In genomic region chr16:67563708-67564468, GRCh38 we compare ENCODE assay signal across 8 cellular contexts. TPM values are rescaled to one million over a fixed set of nuclear protein-coding genes. Genes with fewer than 3 reads are reported as not detected.
A peak's percentile ranks its signal among the peaks of the same experiment; 100 is the strongest.
DNase-seq lines count a peak whose midpoint lies in the region; ATAC-seq and TF ChIP-seq lines count a peak whose summit lies in the region.

No MANE protein-coding gene starts in this region.

- H2AFZ ChIP-seq in GM23338: peak overlapping the region; percentile 58; the same call in 1 of the 2 replicates

- H4K20me1 ChIP-seq in GM23338 (replicated peaks; ENCODE audit: insufficient read depth): peaks cover 21% of the 10 kb centered on the region

- H3F3A ChIP-seq in GM23338 (replicated peaks; ENCODE audit: low read depth): peaks cover 15% of the 10 kb centered on the region; the same call in 1 of the 2 replicates

- no peaks in the 10 kb centered on the region for H3K9me3 Mint-ChIP-seq in GM23338

- peak overlapping the region; percentile 85 for H3K4me3 Mint-ChIP-seq in GM23338

- H3K4me2 ChIP-seq in GM23338: peak overlapping the region; percentile 90

- intact Hi-C loops in colonic mucosa (cut with DNase I): no loop called here
- intact Hi-C loops in uterus (cut with DNase I; ENCODE audit: low total_unique reads): no loop called here

- H3K36me3 Mint-ChIP-seq in GM23338 (ENCODE audit: low read depth): peaks cover 4% of the 10 kb centered on the region; the same call in 1 of the 3 replicates

- TF ChIP-seq POLR2A in uterus (IDR thresholded peaks at IDR 0.05): no peak

- ATAC-seq in GM23338: peak; percentile 1; the same call in 1 of the 3 replicates
- no peak for ATAC-seq in GM21717 (IDR thresholded peaks at IDR 0.05; ENCODE audit: unreplicated experiment)

- no peaks in the 10 kb centered on the region for H3K27me3 ChIP-seq in GM23338 (ENCODE audit: insufficient read depth)
- H3K27me3 ChIP-seq in colonic mucosa: no peaks in the 10 kb centered on the region
- no peaks in the 10 kb centered on the region for H3K27me3 ChIP-seq in uterus

- H3K9ac ChIP-seq in colonic mucosa (ENCODE audit: low read depth in 2 of 2, low read length in 2 of 2): peak overlapping the region; percentile 91 to 93

- peak overlapping the region; percentile 99 for H3K27ac ChIP-seq in GM23338 (ENCODE audit: low read depth)
- H3K27ac ChIP-seq in colonic mucosa: peak overlapping the region; percentile 99
- H3K27ac ChIP-seq in mesodermal cell (ENCODE audit: low read depth, low read length, severe bottlenecking): peak overlapping the region; percentile 99
- peak overlapping the region; percentile 97 to 99 for H3K27ac ChIP-seq in uterus

- H3K9me3 ChIP-seq in colonic mucosa: no peaks in the 10 kb centered on the region
- no peaks in the 10 kb centered on the region for H3K9me3 ChIP-seq in mesodermal cell (ENCODE audit: control insufficient read depth, low read length)
- H3K9me3 ChIP-seq in uterus: no peaks in the 10 kb centered on the region

- H3K4me3 ChIP-seq in GM23338 (peak overlapping the region; percentile 78), colonic mucosa (peak overlapping the region; percentile 90), mesodermal cell (ENCODE audit: extremely low read depth, insufficient read depth, low read length, poor library complexity, severe bottlenecking) (peak overlapping the region; percentile 92), uterus (peak overlapping the region; percentile 67 to 92)

- no peaks in the 10 kb centered on the region for H3K9me2 ChIP-seq in GM23338 (ENCODE audit: insufficient read depth)

- peaks cover 2% of the 10 kb centered on the region for H3K27me3 Mint-ChIP-seq in GM23338 (ENCODE audit: insufficient read depth, low read depth, poor library complexity)

- 16 to 17% methylated on average over 7 to 11 of the region's 20 CpGs for WGBS in mesodermal cell (ENCODE audit: insufficient coverage in 2 of 2), 2 experiments

- peak; percentile 66 for DNase-seq in AG09319 (ENCODE audit: extremely low read depth, low read depth)
- DNase-seq in GM23338 (ENCODE audit: low spot score): peak; percentile 48
- DNase-seq in RPMI8226: peak; percentile 62
- peak; percentile 62 for DNase-seq in colonic mucosa
- peak; percentile 48 to 71 for DNase-seq in uterus
- DNase-seq in occipital lobe (lab: John Stamatoyannopoulos, UW): no peak

- peaks cover 82% of the 10 kb centered on the region for H3K79me2 ChIP-seq in GM23338 (replicated peaks; ENCODE audit: insufficient read depth)

- H3K4me1 Mint-ChIP-seq in GM23338: peaks cover 21% of the 10 kb centered on the region

- H3K4me1 ChIP-seq in GM23338 (ENCODE audit: insufficient read depth): peaks cover 16% of the 10 kb centered on the region
- peaks cover 6% of the 10 kb centered on the region for H3K4me1 ChIP-seq in colonic mucosa
- peaks cover 6% of the 10 kb centered on the region for H3K4me1 ChIP-seq in mesodermal cell (ENCODE audit: control insufficient read depth, insufficient read depth, low read length, poor library complexity, severe bottlenecking)
- peaks cover 8 to 11% of the 10 kb centered on the region in 2 donors for H3K4me1 ChIP-seq in uterus

- H3K36me3 ChIP-seq in GM23338 (ENCODE audit: insufficient read depth): no peaks in the 10 kb centered on the region; the same call in 1 of the 2 replicates
- H3K36me3 ChIP-seq in colonic mucosa: no peaks in the 10 kb centered on the region
- H3K36me3 ChIP-seq in mesodermal cell (ENCODE audit: control insufficient read depth, insufficient read depth, low read length): peaks cover 3% of the 10 kb centered on the region
- H3K36me3 ChIP-seq in uterus: no peaks in the 10 kb centered on the region

- H3K27ac Mint-ChIP-seq in GM23338: peak overlapping the region; percentile 90

- TF ChIP-seq CTCF in AG09319 (IDR thresholded peaks at IDR 0.05; ENCODE audit: low read depth, low read length) (no peak), GM23338 (conservative IDR thresholded peaks at IDR 0.05; ENCODE audit: low read depth in 2 of 2) (no peak), colonic mucosa (IDR thresholded peaks at IDR 0.05) (no peak), uterus (IDR thresholded peaks at IDR 0.05) (no peak)

TF ChIP-seq in GM23338, 12 proteins besides CTCF, POLR2A, EP300 and RAD21:
- TF ChIP-seq JUNB (IDR thresholded peaks at IDR 0.05; ENCODE audit: unreplicated experiment) (no peak), ZNF114 (CRISPR knock-in tag; IDR thresholded peaks at IDR 0.05) (no peak), POLR2AphosphoS5 (IDR thresholded peaks at IDR 0.05; ENCODE audit: low read depth) (no peak), ETS1 (IDR thresholded peaks at IDR 0.05) (no peak), ZNF331 (CRISPR knock-in tag; IDR thresholded peaks at IDR 0.05; ENCODE audit: low read depth) (no peak), NANOG (IDR thresholded peaks at IDR 0.05; ENCODE audit: borderline replicate concordance) (no peak), EZH2 (IDR thresholded peaks at IDR 0.05; ENCODE audit: low read depth, unreplicated experiment) (no peak), CREB1 (CRISPR knock-in tag; IDR thresholded peaks at IDR 0.05; ENCODE audit: low read depth) (no peak)

RNA-seq across cellular contexts. Expression of gene CTCF, which starts 1.6 kb away (rescaled TPM):
- total RNA-seq in GM23338 (2014; rRNA removed; shearing (Covaris generic)): 64.5 and 81.0 TPM in 2 replicates
- 67.7 and 72.3 TPM in 2 replicates for polyA plus RNA-seq in GM23338 (2016; fragmentation: Nextera tagmentation; extraction: Ambion mirVana)
- total RNA-seq in colonic mucosa (10 to 100 TPM; 37.0 to 47.3 TPM), uterus (10 to 100 TPM; 24.8 to 54.1 (median 43.7) TPM), occipital lobe (54.0 TPM)
- 41.5 TPM for polyA plus RNA-seq in mesodermal cell (2013, experiment 1 of 2)
- 40.7 TPM for polyA plus RNA-seq in mesodermal cell (2013, experiment 2 of 2)

RNA-seq across cellular contexts. Expression of gene RIPOR1, which starts 35.3 kb away (rescaled TPM):
- 7.4 and 22.4 TPM in 2 replicates for total RNA-seq in GM23338 (2014; rRNA removed; shearing (Covaris generic))
- polyA plus RNA-seq in GM23338 (2016; fragmentation: Nextera tagmentation; extraction: Ambion mirVana): 6.8 and 7.6 TPM in 2 replicates
- total RNA-seq in colonic mucosa (10 to 100 TPM; 14.4 to 19.0 TPM), uterus (100 to 1,000 TPM in 1 of 4 donors, 10 to 100 TPM in 3; 48.2 to 137 (median 57.4) TPM), occipital lobe (26.2 TPM)
- 63.3 TPM for polyA plus RNA-seq in mesodermal cell (2013, experiment 1 of 2)
- 57.3 TPM for polyA plus RNA-seq in mesodermal cell (2013, experiment 2 of 2)
